In the genomic region with DNA sequence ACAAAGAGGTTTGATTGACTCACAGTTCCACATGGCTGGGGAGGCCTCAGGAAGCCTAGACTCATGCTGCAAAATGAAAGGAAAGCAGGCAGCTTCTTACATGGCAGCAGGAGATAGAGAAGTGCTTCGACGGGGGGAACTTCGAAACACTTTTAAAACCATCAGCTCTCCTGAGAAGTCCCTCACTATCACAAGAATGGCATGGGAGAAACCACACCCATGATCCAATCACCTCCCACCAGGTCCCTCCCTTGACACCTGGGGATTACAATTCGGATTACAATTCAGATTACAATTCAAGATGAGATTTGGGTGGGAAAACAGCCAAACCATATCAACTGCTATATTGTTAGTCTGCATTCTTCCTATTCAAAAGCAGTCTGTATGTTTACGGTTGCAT, we compare ENCODE assay signal across 35 cellular contexts.
"Had no signal": no experiment of that assay in that cellular context is flagged by ENCODE, and none has a peak within 500 bp of the region (broad histone marks: within the 10 kb centered on the region; RNA-seq: fewer than 3 reads in every experiment).

No MANE protein-coding gene starts in this region.

- H3K4me1 ChIP-seq: ascending aorta had no signal

- H3K27me3 ChIP-seq: ascending aorta, cardiac muscle cell had no signal

- DNase-seq: activated CD4-positive, alpha-beta memory T cell treated with anti-CD3 and anti-CD28 coated beads for 36 hours; activated CD4-positive, alpha-beta T cell treated with anti-CD3 and anti-CD28 coated beads for 1 hour; activated CD4-positive, alpha-beta T cell treated with anti-CD3 and anti-CD28 coated beads for 36 hours; activated CD4-positive, alpha-beta T cell treated with anti-CD3 and anti-CD28 coated beads, Interleukin-2, amount 10 ng/mL, durations not matched to agents 24 days and 14 days; activated CD4-positive, alpha-beta T cell treated with anti-CD3 and anti-CD28 coated beads, Interleukin-2, amount 50 U/mL, for 1 hour; activated CD4-positive, alpha-beta T cell treated with anti-CD3 and anti-CD28 coated beads, Interleukin-2, amount 50 U/mL, for 4 hours; activated CD4-positive, CD25-positive, alpha-beta regulatory T cell; activated CD8-positive, alpha-beta memory T cell treated with anti-CD3 and anti-CD28 coated beads, Interleukin-2, amount 50 U/mL, for 4 hours; activated CD8-positive, alpha-beta T cell treated with anti-CD3 and anti-CD28 coated beads for 36 hours; activated effector memory CD4-positive, alpha-beta T cell treated with Interleukin-2 at 50 U/mL for 16 hours; activated gamma-delta T cell; activated naive CD4-positive, alpha-beta T cell treated with anti-CD3 and anti-CD28 coated beads, Interleukin-2, amount 10 ng/mL, durations not matched to agents 7 days and 5 days; activated naive CD4-positive, alpha-beta T cell treated with Interleukin-2 at 50 U/mL for 16 hours; activated naive CD8-positive, alpha-beta T cell treated with anti-CD3 and anti-CD28 coated beads, Interleukin-2, amount 10 ng/mL, durations not matched to agents 7 days and 5 days; activated naive CD8-positive, alpha-beta T cell treated with anti-CD3 and anti-CD28 coated beads, Interleukin-2, amount 50 U/mL, for 24 hours; activated T-cell treated with anti-CD3 and anti-CD28 coated beads, Interleukin-2, amount 50 U/mL, for 24 hours; activated T-cell treated with anti-CD3 and anti-CD28 coated beads, Interleukin-2, amount 50 U/mL, for 48 hours; amygdala; anterior cingulate cortex; caudate nucleus; cerebellar nuclear complex; T-helper 1 cell; T-helper 2 cell; T-helper 9 cell; WERI-Rb-1 had no signal

- H3K36me3 ChIP-seq: ascending aorta, cardiac muscle cell, WERI-Rb-1 had no signal

- H3K4me1 Mint-ChIP-seq: activated CD4-positive, alpha-beta T cell treated with anti-CD3 and anti-CD28 coated beads for 36 hours; activated CD4-positive, alpha-beta T cell treated with anti-CD3 and anti-CD28 coated beads, Interleukin-2, amount 10 ng/mL, durations not matched to agents 24 days and 14 days; activated naive CD4-positive, alpha-beta T cell treated with anti-CD3 and anti-CD28 coated beads, Interleukin-2, amount 10 ng/mL, durations not matched to agents 7 days and 5 days; activated naive CD4-positive, alpha-beta T cell treated with anti-CD3 and anti-CD28 coated beads, Interleukin-2, amount 50 U/mL, for 24 hours; activated naive CD8-positive, alpha-beta T cell treated with anti-CD3 and anti-CD28 coated beads, Interleukin-2, amount 10 ng/mL, durations not matched to agents 7 days and 5 days; activated naive CD8-positive, alpha-beta T cell treated with anti-CD3 and anti-CD28 coated beads, Interleukin-2, amount 50 U/mL, for 24 hours; central memory CD8-positive, alpha-beta T cell had no signal

- H3K27ac Mint-ChIP-seq: activated CD4-positive, alpha-beta memory T cell treated with anti-CD3 and anti-CD28 coated beads for 36 hours; activated CD4-positive, alpha-beta T cell treated with anti-CD3 and anti-CD28 coated beads for 36 hours; activated CD4-positive, alpha-beta T cell treated with anti-CD3 and anti-CD28 coated beads, Interleukin-2, amount 10 ng/mL, durations not matched to agents 24 days and 14 days; activated CD8-positive, alpha-beta T cell treated with anti-CD3 and anti-CD28 coated beads for 36 hours; activated naive CD4-positive, alpha-beta T cell treated with anti-CD3 and anti-CD28 coated beads, Interleukin-2, amount 10 ng/mL, durations not matched to agents 7 days and 5 days; activated naive CD4-positive, alpha-beta T cell treated with anti-CD3 and anti-CD28 coated beads, Interleukin-2, amount 50 U/mL, for 24 hours; activated naive CD8-positive, alpha-beta T cell; activated naive CD8-positive, alpha-beta T cell treated with anti-CD3 and anti-CD28 coated beads, Interleukin-2, amount 10 ng/mL, durations not matched to agents 7 days and 5 days; activated naive CD8-positive, alpha-beta T cell treated with anti-CD3 and anti-CD28 coated beads, Interleukin-2, amount 50 U/mL, for 24 hours; activated T-cell treated with anti-CD3 and anti-CD28 coated beads, Interleukin-2, amount 50 U/mL, for 24 hours; activated T-helper 2 cell treated with anti-CD3 and anti-CD28 coated beads, Interferon-gamma antibody, Interleukin-2, Interleukin-4, amounts not matched to agents 10 μg/mL and 5 μg/mL and 100 μg/mL, durations not matched to agents 14 hours and 24 hours and 36 hours; brain; T-helper 1 cell treated with Interleukin-12 subunit alpha and Interleukin-12 subunit beta and Interleukin-4 antibody, amounts not matched to agents 30 μg/mL and 1 μg/mL, for 36 hours; T-helper 2 cell treated with Interferon-gamma antibody and Interleukin-4, amounts not matched to agents 5 μg/mL and 100 μg/mL, for 36 hours; WTC11 had no signal

- H3K27ac ChIP-seq: ascending aorta, cardiac muscle cell, WERI-Rb-1 had no signal

- H3K4me3 Mint-ChIP-seq: activated CD4-positive, alpha-beta memory T cell treated with anti-CD3 and anti-CD28 coated beads for 36 hours; activated CD4-positive, alpha-beta T cell treated with anti-CD3 and anti-CD28 coated beads for 36 hours; activated CD4-positive, alpha-beta T cell treated with anti-CD3 and anti-CD28 coated beads, Interleukin-2, amount 10 ng/mL, durations not matched to agents 24 days and 14 days; activated CD8-positive, alpha-beta T cell treated with anti-CD3 and anti-CD28 coated beads for 36 hours; activated naive CD4-positive, alpha-beta T cell treated with anti-CD3 and anti-CD28 coated beads, Interleukin-2, amount 10 ng/mL, durations not matched to agents 7 days and 5 days; activated naive CD4-positive, alpha-beta T cell treated with anti-CD3 and anti-CD28 coated beads, Interleukin-2, amount 50 U/mL, for 24 hours; activated naive CD8-positive, alpha-beta T cell; activated naive CD8-positive, alpha-beta T cell treated with anti-CD3 and anti-CD28 coated beads, Interleukin-2, amount 10 ng/mL, durations not matched to agents 7 days and 5 days; activated naive CD8-positive, alpha-beta T cell treated with anti-CD3 and anti-CD28 coated beads, Interleukin-2, amount 50 U/mL, for 24 hours; activated T-cell treated with anti-CD3 and anti-CD28 coated beads, Interleukin-2, amount 50 U/mL, for 24 hours; brain; central memory CD8-positive, alpha-beta T cell; T-helper 1 cell treated with Interleukin-12 subunit alpha and Interleukin-12 subunit beta and Interleukin-4 antibody, amounts not matched to agents 30 μg/mL and 1 μg/mL, for 36 hours; T-helper 2 cell treated with Interferon-gamma antibody and Interleukin-4, amounts not matched to agents 5 μg/mL and 100 μg/mL, for 36 hours; WTC11 had no signal

- H3K4me3 ChIP-seq: ascending aorta, cardiac muscle cell had no signal

- H3K27me3 Mint-ChIP-seq: activated CD4-positive, alpha-beta memory T cell treated with anti-CD3 and anti-CD28 coated beads for 36 hours; activated CD4-positive, alpha-beta T cell treated with anti-CD3 and anti-CD28 coated beads for 36 hours; activated CD4-positive, alpha-beta T cell treated with anti-CD3 and anti-CD28 coated beads, Interleukin-2, amount 10 ng/mL, durations not matched to agents 24 days and 14 days; activated CD8-positive, alpha-beta T cell treated with anti-CD3 and anti-CD28 coated beads for 36 hours; activated naive CD4-positive, alpha-beta T cell treated with anti-CD3 and anti-CD28 coated beads, Interleukin-2, amount 10 ng/mL, durations not matched to agents 7 days and 5 days; activated naive CD4-positive, alpha-beta T cell treated with anti-CD3 and anti-CD28 coated beads, Interleukin-2, amount 50 U/mL, for 24 hours; activated naive CD8-positive, alpha-beta T cell; activated naive CD8-positive, alpha-beta T cell treated with anti-CD3 and anti-CD28 coated beads, Interleukin-2, amount 10 ng/mL, durations not matched to agents 7 days and 5 days; activated naive CD8-positive, alpha-beta T cell treated with anti-CD3 and anti-CD28 coated beads, Interleukin-2, amount 50 U/mL, for 24 hours; activated T-cell treated with anti-CD3 and anti-CD28 coated beads, Interleukin-2, amount 50 U/mL, for 24 hours; central memory CD8-positive, alpha-beta T cell had no signal

- H3K36me3 Mint-ChIP-seq: activated CD4-positive, alpha-beta memory T cell treated with anti-CD3 and anti-CD28 coated beads for 36 hours; activated naive CD4-positive, alpha-beta T cell treated with anti-CD3 and anti-CD28 coated beads, Interleukin-2, amount 10 ng/mL, durations not matched to agents 7 days and 5 days; activated naive CD4-positive, alpha-beta T cell treated with anti-CD3 and anti-CD28 coated beads, Interleukin-2, amount 50 U/mL, for 24 hours; activated naive CD8-positive, alpha-beta T cell; activated naive CD8-positive, alpha-beta T cell treated with anti-CD3 and anti-CD28 coated beads, Interleukin-2, amount 10 ng/mL, durations not matched to agents 7 days and 5 days had no signal

- H3K9me3 Mint-ChIP-seq: activated naive CD4-positive, alpha-beta T cell treated with anti-CD3 and anti-CD28 coated beads, Interleukin-2, amount 50 U/mL, for 24 hours had no signal
